In genomic region chr1:94981574-94981973, GRCh38 we compare ENCODE assay signal across 21 cellular contexts. TPM values are rescaled to one million over a fixed set of nuclear protein-coding genes. Genes with fewer than 3 reads are reported as not detected.
DNase-seq lines count a peak whose midpoint lies in the region; ATAC-seq and TF ChIP-seq lines count a peak whose summit lies in the region.
"Had no signal": no experiment of that assay in that cellular context is flagged by ENCODE, and none has a peak within 500 bp of the region (broad histone marks: within the 10 kb centered on the region; RNA-seq: fewer than 3 reads in every experiment).

No MANE protein-coding gene starts in this region.

- H3K27ac Mint-ChIP-seq in mesothelial cell of epicardium = peak overlapping the region; percentile 50

- TF ChIP-seq POLR2A in esophagus muscularis mucosa (IDR thresholded peaks at IDR 0.05; ENCODE audit: low read depth) (no peak), upper lobe of left lung (IDR thresholded peaks at IDR 0.05) (no peak)

- WGBS in heart right ventricle, 2 donors = 78 to 89% methylated on average over 1 of the region's 1 CpG
- WGBS in esophagus muscularis mucosa = 89% methylated on average over 1 of the region's 1 CpG
- 66 to 73% methylated on average over 1 of the region's 1 CpG for WGBS in upper lobe of left lung, 2 donors

- intact Hi-C loops in heart right ventricle (cut with DNase I) (loop anchor here in 1 of 10 donors (5.0 kb wide), 1 partner anchor 54 kb away; the partner anchor contains the start of gene CNN3), left ventricle myocardium superior (cut with micrococcal nuclease) (no loop called here), esophagus muscularis mucosa (cut with DNase I) (no loop called here)

- H3K27ac ChIP-seq in heart right ventricle (peak overlapping the region in 6 of 10 donors; percentile 53 to 80 (median 60)), esophagus muscularis mucosa (replicated peaks in 1 of 4) (peak overlapping the region in 3 of 4 donors; percentile 0 to 39 (median 36)), upper lobe of left lung (peak overlapping the region in 3 of 4 donors; percentile 47 to 71 (median 66))

- H3K36me3 ChIP-seq in heart right ventricle (no peaks in the 10 kb centered on the region), esophagus muscularis mucosa (no peaks in the 10 kb centered on the region), upper lobe of left lung (no peaks in the 10 kb centered on the region)

- no peaks in the 10 kb centered on the region for H3K27me3 Mint-ChIP-seq in mesothelial cell of epicardium (ENCODE audit: low read depth)
- H3K27me3 Mint-ChIP-seq: IgD-negative memory B cell had no signal

- no peak overlapping the region for H3K4me3 Mint-ChIP-seq in mesothelial cell of epicardium
- H3K4me3 Mint-ChIP-seq: CD14-positive monocyte, IgD-negative memory B cell had no signal

- ATAC-seq in heart right ventricle = peak in 2 of 8 donors; percentile 38 to 46
- no peak for ATAC-seq in left ventricle myocardium superior
- ATAC-seq in upper lobe of left lung (ENCODE audit: low FRiP score in 2 of 2) = no peak
- no peak for ATAC-seq in HG03135 (IDR thresholded peaks at IDR 0.05; ENCODE audit: unreplicated experiment)

- no peaks in the 10 kb centered on the region for H3K9me3 ChIP-seq in heart right ventricle
- H3K9me3 ChIP-seq in esophagus muscularis mucosa = no peaks in the 10 kb centered on the region
- no peaks in the 10 kb centered on the region for H3K9me3 ChIP-seq in upper lobe of left lung

- TF ChIP-seq EP300 in esophagus muscularis mucosa (IDR thresholded peaks at IDR 0.05) (no peak), upper lobe of left lung (IDR thresholded peaks at IDR 0.05) (no peak)

- H3K9me3 Mint-ChIP-seq in mesothelial cell of epicardium = no peaks in the 10 kb centered on the region
- H3K9me3 Mint-ChIP-seq: IgD-negative memory B cell had no signal

- H3K27me3 ChIP-seq in heart right ventricle = no peaks in the 10 kb centered on the region
- no peaks in the 10 kb centered on the region for H3K27me3 ChIP-seq in esophagus muscularis mucosa
- H3K27me3 ChIP-seq in upper lobe of left lung = no peaks in the 10 kb centered on the region

- H3K4me3 ChIP-seq in heart right ventricle = no peak overlapping the region
- no peak overlapping the region for H3K4me3 ChIP-seq in esophagus muscularis mucosa
- H3K4me3 ChIP-seq in upper lobe of left lung = no peak overlapping the region

- no peak for DNase-seq in heart right ventricle
- no peak for DNase-seq in left ventricle myocardium superior
- DNase-seq in esophagus muscularis mucosa (ENCODE audit: extremely low spot score) = no peak
- DNase-seq in mesothelial cell of epicardium (ENCODE audit: low spot score in 2 of 2, unreplicated experiment in 2 of 2) = no peak
- DNase-seq in upper lobe of left lung = no peak
- DNase-seq in cortex of kidney (lab: John Stamatoyannopoulos, UW) = no peak
- no peak for DNase-seq in GM19238 (ENCODE audit: insufficient read length, low spot score)
- DNase-seq: GDM1, GOT3, HCEC 1CT, Karpas-422, MV-4-11, NCI-H1694, NCI-H2081, NCI-H2171, NCI-H345, NCI-H524 treated with DMSO at 0.1 percent for 48 hours, OCI-M1 had no signal

- no peaks in the 10 kb centered on the region for H3K36me3 Mint-ChIP-seq in mesothelial cell of epicardium

- no peak for TF ChIP-seq CTCF in heart right ventricle (IDR thresholded peaks at IDR 0.05)
- no peak for TF ChIP-seq CTCF in esophagus muscularis mucosa (IDR thresholded peaks at IDR 0.05)
- TF ChIP-seq CTCF in mesothelial cell of epicardium (IDR thresholded peaks at IDR 0.05; ENCODE audit: unreplicated experiment) = no peak
- no peak for TF ChIP-seq CTCF in upper lobe of left lung (IDR thresholded peaks at IDR 0.05)

- H3K4me1 ChIP-seq in heart right ventricle (peaks cover 6 to 57% (median 30%) of the 10 kb centered on the region in 9 donors), esophagus muscularis mucosa (peaks cover 5 to 35% (median 27%) of the 10 kb centered on the region in 4 donors), upper lobe of left lung (peaks cover 0 to 14% (median 8%) of the 10 kb centered on the region in 4 donors)

- peaks cover 52% of the 10 kb centered on the region for H3K4me1 Mint-ChIP-seq in mesothelial cell of epicardium
- H3K4me1 Mint-ChIP-seq: CD14-positive monocyte had no signal

RNA-seq across cellular contexts. Expression of gene CNN3, which starts 54.7 kb away (rescaled TPM):
- 100 to 1,000 TPM in 2 of 10 donors, 10 to 100 TPM in 8; 45.8 to 108 (median 67.2) TPM for total RNA-seq in heart right ventricle
- polyA plus RNA-seq in heart right ventricle = 10 to 100 TPM; 28.0 to 58.3 TPM
- 51.8 TPM for total RNA-seq in left ventricle myocardium superior
- 100 to 1,000 TPM; 140 to 268 (median 194) TPM for total RNA-seq in esophagus muscularis mucosa
- total RNA-seq in mesothelial cell of epicardium = 241 to 260 TPM (median 247 TPM) in 3 replicates
- total RNA-seq in upper lobe of left lung = 100 to 1,000 TPM in 5 of 6 donors, 10 to 100 TPM in 1; 60.8 to 209 (median 166) TPM
